Comparison of ENCODE assay signal across 8 cellular contexts in the genomic region with DNA sequence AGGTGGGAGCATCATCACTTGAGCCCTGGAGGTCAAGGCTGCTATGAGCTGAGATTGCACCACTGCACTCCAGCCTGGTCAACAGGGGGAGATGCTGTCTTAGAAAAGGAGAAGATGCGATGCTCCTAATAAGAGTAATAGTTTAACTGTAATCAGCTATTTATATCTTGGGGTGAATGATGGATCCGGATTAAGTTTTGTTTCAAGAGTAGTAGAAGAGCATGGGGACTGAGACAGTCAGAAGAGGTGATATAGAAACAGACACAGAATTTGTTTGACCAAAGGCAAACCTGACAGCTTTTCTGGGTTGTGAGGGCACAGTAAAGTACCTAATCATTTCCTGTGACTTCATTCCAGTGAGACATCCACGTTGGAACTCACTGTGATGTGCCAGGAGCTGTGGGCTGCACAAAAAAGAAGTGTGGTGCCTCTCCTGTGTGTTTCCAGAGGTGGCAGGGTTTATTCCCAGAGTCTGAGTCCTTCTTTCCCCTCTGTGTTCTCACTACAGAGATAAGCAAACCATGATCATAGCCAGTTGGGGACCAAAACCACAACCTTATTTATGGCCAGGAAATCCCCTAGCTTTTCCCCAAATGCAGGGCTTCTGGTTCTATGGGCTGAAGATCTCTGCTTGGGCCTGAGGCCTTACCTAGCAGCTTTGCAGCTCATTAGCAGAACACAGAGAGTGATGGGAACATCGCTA.
A peak's percentile ranks its signal among the peaks of the same experiment; 100 is the strongest.
DNase-seq lines count a peak whose midpoint lies in the region; ATAC-seq lines count a peak whose summit lies in the region.

No MANE protein-coding gene starts in this region.

- peaks cover 6% of the 10 kb centered on the region for H3K36me3 ChIP-seq in adipocyte (ENCODE audit: control insufficient read depth, insufficient read depth, low read length, severe bottlenecking)

- ATAC-seq in GM19452 (IDR thresholded peaks at IDR 0.05; ENCODE audit: unreplicated experiment) (peak; percentile 53), HG03439 (IDR thresholded peaks at IDR 0.05; ENCODE audit: unreplicated experiment) (peak; percentile 67)

- no peaks in the 10 kb centered on the region for H3K27me3 ChIP-seq in adipocyte (replicated peaks; ENCODE audit: control insufficient read depth, insufficient read depth, low read length)

- DNase-seq in GM04503 (ENCODE audit: low read depth) (peak; percentile 20), adipocyte (ENCODE audit: low read depth) (peak; percentile 25), NCI-H510A treated with DMSO at 0.1 percent for 48 hours (lab: John Stamatoyannopoulos, UW) (no peak), NCI-H1436 (lab: John Stamatoyannopoulos, UW) (no peak), activated gamma-delta T cell treated with Interleukin-2 at 50 U/mL for 16 hours (no peak)
- DNase-seq in stimulated activated CD4-positive, alpha-beta T cell treated with anti-CD3 and anti-CD28 coated beads, Interleukin-2, amount 100 ng/mL, for 48 hours: no peak

- H3K9me3 ChIP-seq in adipocyte (ENCODE audit: control insufficient read depth, low read length): no peaks in the 10 kb centered on the region

- H3K9ac ChIP-seq in adipocyte (ENCODE audit: low read length): no peak overlapping the region

- H3K4me1 ChIP-seq in adipocyte (ENCODE audit: control insufficient read depth, insufficient read depth, low read length): peaks cover 16% of the 10 kb centered on the region

- no peak overlapping the region for H3K4me3 ChIP-seq in adipocyte (ENCODE audit: low read length)

Comparison
In these comparisons a context has a peak if more than half of its experiments do, and no peak if none do; other contexts are left out.
1. DNase-seq: peak in GM04503 (single experiment) and adipocyte (single experiment); none in NCI-H510A treated with DMSO at 0.1 percent for 48 hours (single experiment), NCI-H1436 (single experiment), stimulated activated CD4-positive, alpha-beta T cell treated with anti-CD3 and anti-CD28 coated beads, Interleukin-2, amount 100 ng/mL, for 48 hours (0 of 2) and activated gamma-delta T cell treated with Interleukin-2 at 50 U/mL for 16 hours (single experiment).